In the genomic region with DNA sequence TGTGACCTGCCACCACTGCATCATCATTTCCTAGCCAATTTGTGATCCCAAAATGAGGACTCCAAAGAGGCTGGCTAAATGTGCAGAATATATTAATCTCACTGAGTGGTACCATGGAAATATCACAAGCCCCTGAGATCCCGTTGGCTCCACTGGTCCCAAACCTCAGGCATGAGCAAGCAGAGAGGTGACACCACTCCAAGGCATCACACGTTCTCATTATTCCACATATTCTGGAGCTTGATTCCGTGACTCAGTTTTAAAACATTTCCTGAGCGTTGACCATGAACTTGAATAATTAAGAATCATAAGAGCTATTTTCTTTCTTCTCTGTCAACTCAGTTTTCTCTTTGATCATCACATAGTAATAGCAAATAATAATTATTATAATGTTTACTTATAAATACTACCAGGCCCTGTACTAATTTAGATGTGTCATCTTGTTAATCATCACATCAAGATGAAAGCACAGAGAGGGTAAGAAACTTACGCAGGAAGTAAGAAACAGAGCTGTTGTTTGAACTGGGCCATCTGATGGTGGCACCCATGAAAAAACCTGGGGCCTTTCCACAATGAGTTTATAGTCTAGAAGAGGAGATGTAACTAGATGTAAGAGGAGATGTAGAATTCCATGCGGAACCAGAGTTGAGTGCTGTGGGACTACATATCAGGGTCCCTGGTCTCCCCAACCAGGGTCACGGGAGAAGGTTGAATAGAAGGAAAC, we compare ENCODE assay signal across 10 cellular contexts. TPM values are rescaled to one million over a fixed set of nuclear protein-coding genes. Genes with fewer than 3 reads are reported as not detected.
DNase-seq lines count a peak whose midpoint lies in the region; ATAC-seq and TF ChIP-seq lines count a peak whose summit lies in the region.
"Had no signal": no experiment of that assay in that cellular context is flagged by ENCODE, and none has a peak within 500 bp of the region (broad histone marks: within the 10 kb centered on the region; RNA-seq: fewer than 3 reads in every experiment).

No MANE protein-coding gene starts in this region.

- TF ChIP-seq CTCF in esophagus squamous epithelium (IDR thresholded peaks at IDR 0.05) (no peak), GM13976 (IDR thresholded peaks at IDR 0.05; ENCODE audit: borderline replicate concordance, control extremely low read depth, extremely low read depth, insufficient read depth, missing control alignments) (no peak)

- peak overlapping the region in 3 of 4 donors; percentile 10 to 41 (median 11) for H3K27ac ChIP-seq in esophagus squamous epithelium

- H3K4me1 ChIP-seq in esophagus squamous epithelium = peaks cover 0 to 14% (median 0%) of the 10 kb centered on the region in 3 donors
- H3K4me1 ChIP-seq: BE2C had no signal

- 64% methylated on average over 7 of the region's 7 CpGs for WGBS in esophagus squamous epithelium, 2 donors

- in situ Hi-C loops in GM13976 (cut with MboI; ENCODE audit: low sequenced_read_pairs, unreplicated experiment) = no loop called here

- ATAC-seq in GM18870 (IDR thresholded peaks at IDR 0.05; ENCODE audit: unreplicated experiment) (no peak), HG02870 (IDR thresholded peaks at IDR 0.05; ENCODE audit: unreplicated experiment) (no peak), GM21360 (IDR thresholded peaks at IDR 0.05; ENCODE audit: unreplicated experiment) (no peak)

- TF ChIP-seq POLR2A in esophagus squamous epithelium (IDR thresholded peaks at IDR 0.05) = no peak

- H3K36me3 ChIP-seq in esophagus squamous epithelium = no peaks in the 10 kb centered on the region
- H3K36me3 ChIP-seq: BE2C had no signal

- H3K9me3 ChIP-seq in esophagus squamous epithelium = no peaks in the 10 kb centered on the region
- H3K9me3 ChIP-seq: BE2C had no signal

- H3K27me3 ChIP-seq in esophagus squamous epithelium = peaks cover 0 to 22% (median 0%) of the 10 kb centered on the region in 4 donors

- intact Hi-C loops in esophagus squamous epithelium (cut with DNase I) = no loop called here

- H3K4me3 ChIP-seq in esophagus squamous epithelium = peak overlapping the region in 1 of 4 donors; percentile 2

- DNase-seq in stimulated activated CD4-positive, alpha-beta T cell treated with anti-CD3 and anti-CD28 coated beads, Interleukin-4, amount 100 ng/mL, for 24 hours = peak; percentile 40
- no peak for DNase-seq in stimulated activated CD4-positive, alpha-beta T cell treated with anti-CD3 and anti-CD28 coated beads, Interleukin-2, amount 100 ng/mL, for 48 hours
- DNase-seq in T-helper 22 cell (ENCODE audit: low read depth) (peak; percentile 36), esophagus squamous epithelium (lab: John Stamatoyannopoulos, UW) (no peak), GM13976 (ENCODE audit: low spot score) (no peak)
- DNase-seq: BE2C, OCI-M1 had no signal

RNA-seq across cellular contexts. Expression of a gene that starts 3.5 kb away (rescaled TPM):
- total RNA-seq in esophagus squamous epithelium = 1 to 10 TPM in 3 of 4 donors, under 1 TPM in 1; 0.45 to 5.5 (median 1.7) TPM

Comparison
In these comparisons a context has a peak if more than half of its experiments do, and no peak if none do; other contexts are left out.
1. DNase-seq: peak in stimulated activated CD4-positive, alpha-beta T cell treated with anti-CD3 and anti-CD28 coated beads, Interleukin-4, amount 100 ng/mL, for 24 hours (single experiment) and T-helper 22 cell (single experiment); none in stimulated activated CD4-positive, alpha-beta T cell treated with anti-CD3 and anti-CD28 coated beads, Interleukin-2, amount 100 ng/mL, for 48 hours (0 of 2), esophagus squamous epithelium (single experiment) and GM13976 (single experiment).